ENCODE assay signal across 1 cellular context in genomic region chr19:11230621-11231386, GRCh38.
TF ChIP-seq lines count a peak whose summit lies in the region.

No MANE protein-coding gene starts in this region.

TF ChIP-seq in HepG2, 621 proteins besides CTCF, POLR2A, EP300 and RAD21 (continued from another document and continues in another):
- TF ChIP-seq ZNF687 (CRISPR knock-in tag; IDR thresholded peaks at IDR 0.05) (peak; percentile 45), ZNF337 (CRISPR knock-in tag; IDR thresholded peaks at IDR 0.05; ENCODE audit: borderline replicate concordance, low read depth) (no peak), ZNF496 (CRISPR knock-in tag; IDR thresholded peaks at IDR 0.05; ENCODE audit: insufficient replicate concordance) (no peak), ZNF234 (CRISPR knock-in tag; conservative IDR thresholded peaks at IDR 0.05) (no peak), TRIM24 (CRISPR knock-in tag; IDR thresholded peaks at IDR 0.05) (no peak), WIZ (CRISPR knock-in tag; IDR thresholded peaks at IDR 0.05) (no peak), ZNF629 (CRISPR knock-in tag; conservative IDR thresholded peaks at IDR 0.05) (peak; percentile 99), TEAD2 (CRISPR knock-in tag; IDR thresholded peaks at IDR 0.05) (no peak), RARA (CRISPR knock-in tag; IDR thresholded peaks at IDR 0.05) (peak; percentile 44), SIX4 (CRISPR knock-in tag; IDR thresholded peaks at IDR 0.05) (no peak), MXD4 (CRISPR knock-in tag; IDR thresholded peaks at IDR 0.05) (no peak), PBX3 (CRISPR knock-in tag; IDR thresholded peaks at IDR 0.05; ENCODE audit: borderline replicate concordance) (no peak), ZNF382 (CRISPR knock-in tag; IDR thresholded peaks at IDR 0.05; ENCODE audit: borderline replicate concordance) (no peak), ZNF740 (CRISPR knock-in tag; IDR thresholded peaks at IDR 0.05) (no peak), ZNF773 (CRISPR knock-in tag; IDR thresholded peaks at IDR 0.05; ENCODE audit: borderline replicate concordance) (no peak), ZNF75D (CRISPR knock-in tag; IDR thresholded peaks at IDR 0.05; ENCODE audit: borderline replicate concordance) (no peak), STAT6 (CRISPR knock-in tag; IDR thresholded peaks at IDR 0.05; ENCODE audit: borderline replicate concordance) (no peak), CREM (IDR thresholded peaks at IDR 0.05) (no peak), CREM (CRISPR knock-in tag; IDR thresholded peaks at IDR 0.05) (no peak), PHB2 (IDR thresholded peaks at IDR 0.05; ENCODE audit: partially characterized antibody) (no peak), ATF6 (CRISPR knock-in tag; conservative IDR thresholded peaks at IDR 0.05) (no peak), SP2 (CRISPR knock-in tag; IDR thresholded peaks at IDR 0.05) (no peak), ZNF121 (CRISPR knock-in tag; IDR thresholded peaks at IDR 0.05) (no peak), ZBTB26 (CRISPR knock-in tag; IDR thresholded peaks at IDR 0.05; ENCODE audit: borderline replicate concordance) (no peak), ZBTB38 (CRISPR knock-in tag; IDR thresholded peaks at IDR 0.05) (no peak), CENPBD1 (CRISPR knock-in tag; IDR thresholded peaks at IDR 0.05; ENCODE audit: borderline replicate concordance, low read depth) (no peak), RNF219 (CRISPR knock-in tag; IDR thresholded peaks at IDR 0.05) (no peak), ZNF136 (CRISPR knock-in tag; IDR thresholded peaks at IDR 0.05; ENCODE audit: low read depth) (no peak), IKZF5 (CRISPR knock-in tag; IDR thresholded peaks at IDR 0.05) (peak; percentile 41; the same call in 1 of the 2 replicates), PAXIP1 (CRISPR knock-in tag; conservative IDR thresholded peaks at IDR 0.05) (peak; percentile 69), ZNF180 (CRISPR knock-in tag; IDR thresholded peaks at IDR 0.05; ENCODE audit: borderline replicate concordance, low read depth) (no peak)
